Comparison of ENCODE assay signal across 18 cellular contexts in genomic region chr4:164595751-164596150, GRCh38.
DNase-seq lines count a peak whose midpoint lies in the region; ATAC-seq and TF ChIP-seq lines count a peak whose summit lies in the region.
"Had no signal": no experiment of that assay in that cellular context is flagged by ENCODE, and none has a peak within 500 bp of the region (broad histone marks: within the 10 kb centered on the region; RNA-seq: fewer than 3 reads in every experiment).

No MANE protein-coding gene starts in this region.

- H3K4me3 Mint-ChIP-seq in GM23338, result no peak overlapping the region
- H3K4me3 Mint-ChIP-seq in endothelial cell (ENCODE audit: unreplicated experiment), result no peak overlapping the region
- H3K4me3 Mint-ChIP-seq: B cell; CD4-positive, alpha-beta T cell; CD8-positive, alpha-beta T cell had no signal

- no peak overlapping the region for H3K27ac ChIP-seq in GM23338 (ENCODE audit: low read depth)
- H3K27ac ChIP-seq in Karpas-422 (ENCODE audit: low read length), result no peak overlapping the region
- H3K27ac ChIP-seq in trophoblast cell (ENCODE audit: low read depth, low read length), result no peak overlapping the region
- H3K27ac ChIP-seq in ovary, result no peak overlapping the region
- H3K27ac ChIP-seq: BLaER1 treated with 17β-estradiol and CSF1 and Interleukin-3, amounts not matched to agents 10 nM and 100 nM; C4-2B had no signal

- no CpG with 5 or more reads among the region's 4 CpGs for WGBS in trophoblast cell (ENCODE audit: extremely low coverage, insufficient coverage, insufficient read length)
- 69 to 74% (median 71%) methylated on average over 4 of the region's 4 CpGs for WGBS in ovary, 3 donors

- H3K18ac ChIP-seq in trophoblast cell (ENCODE audit: low read length), result no peak overlapping the region

- H3K4me1 Mint-ChIP-seq in GM23338 (no peaks in the 10 kb centered on the region; the same call in 2 of the 3 replicates), endothelial cell (ENCODE audit: unreplicated experiment) (peaks cover 23% of the 10 kb centered on the region)
- H3K4me1 Mint-ChIP-seq: B cell had no signal

- H3K4me1 ChIP-seq in GM23338 (ENCODE audit: insufficient read depth), result no peaks in the 10 kb centered on the region
- no peaks in the 10 kb centered on the region for H3K4me1 ChIP-seq in Karpas-422 (ENCODE audit: low read length)
- no peaks in the 10 kb centered on the region for H3K4me1 ChIP-seq in trophoblast cell (ENCODE audit: control insufficient read depth in 1 of 2, insufficient read depth in 2 of 2, low read length in 2 of 2)
- H3K4me1 ChIP-seq in ovary (ENCODE audit: insufficient read depth), result no peaks in the 10 kb centered on the region
- H3K4me1 ChIP-seq: BLaER1 treated with 17β-estradiol and CSF1 and Interleukin-3, amounts not matched to agents 10 nM and 100 nM; Caco-2 had no signal

- H3K79me2 ChIP-seq in GM23338 (replicated peaks; ENCODE audit: insufficient read depth), result no peaks in the 10 kb centered on the region
- no peaks in the 10 kb centered on the region for H3K79me2 ChIP-seq in Karpas-422 (ENCODE audit: low read length)
- H3K79me2 ChIP-seq in trophoblast cell (ENCODE audit: control insufficient read depth, insufficient read depth, low read length, poor library complexity), result no peaks in the 10 kb centered on the region

- TF ChIP-seq EP300 in ovary (IDR thresholded peaks at IDR 0.05), result no peak

- H4K12ac ChIP-seq in trophoblast cell (ENCODE audit: low read depth, low read length), result no peak overlapping the region

- TF ChIP-seq POLR2A in ovary (IDR thresholded peaks at IDR 0.05), result no peak

- H4K8ac ChIP-seq in trophoblast cell (ENCODE audit: low read depth, low read length), result no peak overlapping the region

- in situ Hi-C loops in ACHN (cut with HindIII; ENCODE audit: low pct_ligation_motif_present, low pct_unique_long_range_greater_than_20kb, low sequenced_read_pairs), result no loop called here

- H3K36me3 Mint-ChIP-seq in GM23338 (ENCODE audit: low read depth), result no peaks in the 10 kb centered on the region
- no peaks in the 10 kb centered on the region for H3K36me3 Mint-ChIP-seq in endothelial cell (ENCODE audit: low read depth, unreplicated experiment)
- H3K36me3 Mint-ChIP-seq: CD8-positive, alpha-beta T cell had no signal

- no peak for ATAC-seq in GM23338
- no peak for ATAC-seq in left ventricle myocardium superior
- ATAC-seq: CD8-positive, alpha-beta T cell had no signal

- H3K9ac ChIP-seq in Karpas-422 (ENCODE audit: low read length), result no peak overlapping the region
- H3K9ac ChIP-seq in trophoblast cell (ENCODE audit: low read length), result no peak overlapping the region
- H3K9ac ChIP-seq: BLaER1 treated with 17β-estradiol and CSF1 and Interleukin-3, amounts not matched to agents 10 nM and 100 nM had no signal

- H3K27ac Mint-ChIP-seq in GM23338, result no peak overlapping the region
- peak overlapping the region; percentile 96 for H3K27ac Mint-ChIP-seq in endothelial cell (ENCODE audit: unreplicated experiment)
- H3K27ac Mint-ChIP-seq: B cell; CD4-positive, alpha-beta T cell; CD8-positive, alpha-beta T cell had no signal

- H3K27me3 ChIP-seq in GM23338 (ENCODE audit: insufficient read depth) (no peaks in the 10 kb centered on the region), Karpas-422 (ENCODE audit: low read length) (no peaks in the 10 kb centered on the region), trophoblast cell (ENCODE audit: insufficient read depth, low read length) (no peaks in the 10 kb centered on the region), ovary (no peaks in the 10 kb centered on the region)
- H3K27me3 ChIP-seq: BLaER1 treated with 17β-estradiol and CSF1 and Interleukin-3, amounts not matched to agents 10 nM and 100 nM had no signal

- no peak for TF ChIP-seq CTCF in GM23338 (conservative IDR thresholded peaks at IDR 0.05; ENCODE audit: low read depth in 2 of 2)
- TF ChIP-seq CTCF in endothelial cell (IDR thresholded peaks at IDR 0.05; ENCODE audit: unreplicated experiment), result no peak
- no peak for TF ChIP-seq CTCF in ovary (IDR thresholded peaks at IDR 0.05)

- H3K9me3 Mint-ChIP-seq in GM23338 (0 out of 3 replicates have a peak, but pooled peaks cover under 1% of the 10 kb centered on the region), endothelial cell (ENCODE audit: unreplicated experiment) (no peaks in the 10 kb centered on the region)
- H3K9me3 Mint-ChIP-seq: CD4-positive, alpha-beta T cell had no signal

- H2AK5ac ChIP-seq in trophoblast cell (ENCODE audit: low read length), result no peak overlapping the region

- H3K9me2 ChIP-seq in GM23338 (ENCODE audit: insufficient read depth) (no peaks in the 10 kb centered on the region), Karpas-422 (replicated peaks; ENCODE audit: insufficient read depth, low read length) (no peaks in the 10 kb centered on the region)

- H2BK5ac ChIP-seq in trophoblast cell (ENCODE audit: low read depth, low read length, poor library complexity), result no peak overlapping the region

- H3K14ac ChIP-seq in trophoblast cell (ENCODE audit: low read length), result no peak overlapping the region

- H3K36me3 ChIP-seq in GM23338 (ENCODE audit: insufficient read depth) (no peaks in the 10 kb centered on the region), Karpas-422 (ENCODE audit: insufficient read depth, low read length) (no peaks in the 10 kb centered on the region), trophoblast cell (ENCODE audit: control insufficient read depth in 1 of 2, insufficient read depth in 2 of 2, low read length in 2 of 2) (no peaks in the 10 kb centered on the region), ovary (no peaks in the 10 kb centered on the region)
- H3K36me3 ChIP-seq: BLaER1 treated with 17β-estradiol and CSF1 and Interleukin-3, amounts not matched to agents 10 nM and 100 nM had no signal

- H3K27me3 Mint-ChIP-seq in GM23338 (ENCODE audit: insufficient read depth, low read depth, poor library complexity), result peaks cover 2% of the 10 kb centered on the region
- H3K27me3 Mint-ChIP-seq in endothelial cell (ENCODE audit: unreplicated experiment), result no peaks in the 10 kb centered on the region
- H3K27me3 Mint-ChIP-seq: B cell; CD4-positive, alpha-beta T cell had no signal

- H3K4me2 ChIP-seq in GM23338, result no peak overlapping the region
- H3K4me2 ChIP-seq in Karpas-422 (ENCODE audit: low read depth, low read length, poor library complexity, severe bottlenecking), result no peak overlapping the region
- no peak overlapping the region for H3K4me2 ChIP-seq in trophoblast cell (ENCODE audit: low read length)
- H3K4me2 ChIP-seq: BLaER1 treated with 17β-estradiol and CSF1 and Interleukin-3, amounts not matched to agents 10 nM and 100 nM had no signal

- H2AFZ ChIP-seq in GM23338, result peak overlapping the region; percentile 44; the same call in 1 of the 2 replicates
- H2AFZ ChIP-seq in Karpas-422 (ENCODE audit: low read length), result no peak overlapping the region
- no peak overlapping the region for H2AFZ ChIP-seq in trophoblast cell (ENCODE audit: insufficient read depth, low read length, poor library complexity)

- no peak overlapping the region for H3K23ac ChIP-seq in trophoblast cell (ENCODE audit: low read length)

- H2BK12ac ChIP-seq in trophoblast cell (ENCODE audit: low read length), result no peak overlapping the region

- H3F3A ChIP-seq in GM23338 (replicated peaks; ENCODE audit: low read depth), result no peaks in the 10 kb centered on the region

- H2BK120ac ChIP-seq in trophoblast cell (ENCODE audit: insufficient read depth, low read length, poor library complexity), result no peak overlapping the region

- H3K4me3 ChIP-seq in GM23338, result no peak overlapping the region
- H3K4me3 ChIP-seq in Karpas-422 (ENCODE audit: low read length), result no peak overlapping the region
- no peak overlapping the region for H3K4me3 ChIP-seq in trophoblast cell (ENCODE audit: low read depth, low read length)
- no peak overlapping the region for H3K4me3 ChIP-seq in ovary
- H3K4me3 ChIP-seq: BLaER1 treated with 17β-estradiol and CSF1 and Interleukin-3, amounts not matched to agents 10 nM and 100 nM had no signal

- no peak overlapping the region for H3K4ac ChIP-seq in trophoblast cell (ENCODE audit: low read depth, low read length)

- H4K20me1 ChIP-seq in GM23338 (replicated peaks; ENCODE audit: insufficient read depth), result no peaks in the 10 kb centered on the region
- no peaks in the 10 kb centered on the region for H4K20me1 ChIP-seq in Karpas-422 (ENCODE audit: insufficient read depth, low read depth, low read length)
- H4K20me1 ChIP-seq: BLaER1 treated with 17β-estradiol and CSF1 and Interleukin-3, amounts not matched to agents 10 nM and 100 nM had no signal

- H3K79me1 ChIP-seq in trophoblast cell (ENCODE audit: low read length), result no peaks in the 10 kb centered on the region

- DNase-seq in GM23338 (ENCODE audit: low spot score) (no peak), Karpas-422 (peak; percentile 6), endothelial cell (ENCODE audit: low spot score) (no peak), trophoblast cell (peak; percentile 53 to 85), ovary (no peak), ACHN (no peak), left ventricle myocardium superior (no peak)
- DNase-seq: 8988T; AML-193; Caco-2; Calu3; CD4-positive, alpha-beta T cell; CD8-positive, alpha-beta T cell; DMS79 treated with DMSO at 0.1 percent for 48 hours; GF-D8 had no signal

- no peaks in the 10 kb centered on the region for H3K9me3 ChIP-seq in Karpas-422 (ENCODE audit: low read length)
- H3K9me3 ChIP-seq in trophoblast cell (ENCODE audit: insufficient read depth, low read depth, low read length), result no peaks in the 10 kb centered on the region
- no peaks in the 10 kb centered on the region for H3K9me3 ChIP-seq in ovary
- H3K9me3 ChIP-seq: Caco-2 had no signal

- intact Hi-C loops in ovary (cut with DNase I) (no loop called here), left ventricle myocardium superior (cut with micrococcal nuclease) (no loop called here)

- no peak overlapping the region for H4K91ac ChIP-seq in trophoblast cell (ENCODE audit: low read depth, low read length)

TF ChIP-seq in GM23338, 12 proteins besides CTCF, POLR2A, EP300 and RAD21 (continues in another document):
- TF ChIP-seq NANOG (IDR thresholded peaks at IDR 0.05; ENCODE audit: borderline replicate concordance) (no peak), EZH2phosphoT487 (IDR thresholded peaks at IDR 0.05; ENCODE audit: unreplicated experiment) (no peak), ZNF331 (CRISPR knock-in tag; IDR thresholded peaks at IDR 0.05; ENCODE audit: low read depth) (no peak), EZH2 (IDR thresholded peaks at IDR 0.05; ENCODE audit: low read depth, unreplicated experiment) (no peak)

Comparison
In these comparisons a context has a peak if more than half of its experiments do, and no peak if none do; other contexts are left out.
1. DNase-seq: peak in Karpas-422 (single experiment) and trophoblast cell (2 of 2); none in GM23338 (single experiment), endothelial cell (single experiment), ovary (0 of 5), ACHN (single experiment) and left ventricle myocardium superior (single experiment).